In genomic region chr13:32211788-32212187, GRCh38 we compare ENCODE assay signal across 15 cellular contexts.
DNase-seq lines count a peak whose midpoint lies in the region; FAIRE-seq and TF ChIP-seq lines count a peak whose summit lies in the region.
"Had no signal": no experiment of that assay in that cellular context is flagged by ENCODE, and none has a peak within 500 bp of the region (broad histone marks: within the 10 kb centered on the region; RNA-seq: fewer than 3 reads in every experiment).

No MANE protein-coding gene starts in this region.

- TF ChIP-seq POLR2A in H54 (IDR thresholded peaks at IDR 0.05; ENCODE audit: low read depth, low read length): no peak

- no peaks in the 10 kb centered on the region for H3K27me3 ChIP-seq in effector memory CD4-positive, alpha-beta T cell (replicated peaks; ENCODE audit: control insufficient read depth, insufficient read depth, low read length, poor library complexity, severe bottlenecking)
- no peaks in the 10 kb centered on the region for H3K27me3 ChIP-seq in Karpas-422 (ENCODE audit: low read length)

- CTCF ChIA-PET in AG04449 (lab: Yijun Ruan, JAX): interaction anchor here (3.6 kb wide), 1 partner anchor 35 kb away, joined by 12 read pairs; no protein-coding TSS in a partner anchor

- POLR2A ChIA-PET in AG04449 (lab: Yijun Ruan, JAX): interaction anchor here (1.4 kb wide), 1 partner anchor 14 kb away, joined by 13 read pairs; no protein-coding TSS in a partner anchor

- peak; percentile 92 for DNase-seq in AG04449 (ENCODE audit: low read depth, low spot score)
- peak; percentile 25 for DNase-seq in HT1080 (ENCODE audit: low read depth)
- DNase-seq in epidermal melanocyte (ENCODE audit: insufficient read length, low spot score): peak; percentile 72
- DNase-seq in NCI-H510A treated with DMSO at 0.1 percent for 48 hours (lab: John Stamatoyannopoulos, UW): no peak
- DNase-seq in effector memory CD4-positive, alpha-beta T cell: no peak
- no peak for DNase-seq in H54 (ENCODE audit: insufficient read length, low spot score)
- DNase-seq in Karpas-422: no peak
- DNase-seq: activated naive CD8-positive, alpha-beta T cell treated with anti-CD3 and anti-CD28 coated beads, Interleukin-2, amount 50 U/mL, for 24 hours; GOT3; NCI-H2081 treated with DMSO at 0.1 percent for 48 hours; occipital lobe; OCI-M1; T-helper 9 cell had no signal

- no peak overlapping the region for H3K4me3 ChIP-seq in AG04449 (ENCODE audit: low read depth, low read length)
- H3K4me3 ChIP-seq in mesodermal cell (ENCODE audit: extremely low read depth, insufficient read depth, low read length, poor library complexity, severe bottlenecking): no peak overlapping the region
- H3K4me3 ChIP-seq in effector memory CD4-positive, alpha-beta T cell (ENCODE audit: insufficient read depth, low read depth, low read length, poor library complexity, severe bottlenecking): no peak overlapping the region
- H3K4me3 ChIP-seq in Karpas-422 (ENCODE audit: low read length): no peak overlapping the region

- H3K36me3 ChIP-seq in mesodermal cell (ENCODE audit: control insufficient read depth, insufficient read depth, low read length) (no peaks in the 10 kb centered on the region), Karpas-422 (ENCODE audit: insufficient read depth, low read length) (no peaks in the 10 kb centered on the region)
- peaks cover 18% of the 10 kb centered on the region for H3K36me3 ChIP-seq in effector memory CD4-positive, alpha-beta T cell (ENCODE audit: control insufficient read depth, insufficient read depth, low read length)

- no peaks in the 10 kb centered on the region for H3K79me2 ChIP-seq in Karpas-422 (ENCODE audit: low read length)

- H3K9me3 ChIP-seq in mesodermal cell (ENCODE audit: control insufficient read depth, low read length): no peaks in the 10 kb centered on the region
- H3K9me3 ChIP-seq in effector memory CD4-positive, alpha-beta T cell (ENCODE audit: control insufficient read depth, low read length): no peaks in the 10 kb centered on the region
- no peaks in the 10 kb centered on the region for H3K9me3 ChIP-seq in Karpas-422 (ENCODE audit: low read length)

- 90 to 100% methylated on average over 1 to 2 of the region's 3 CpGs for WGBS in mesodermal cell (ENCODE audit: insufficient coverage in 2 of 2), 2 experiments

- H3K27ac ChIP-seq in mesodermal cell (ENCODE audit: low read depth, low read length, severe bottlenecking) (peak overlapping the region; percentile 93), Karpas-422 (ENCODE audit: low read length) (no peak overlapping the region)
- no peak overlapping the region for H3K27ac ChIP-seq in effector memory CD4-positive, alpha-beta T cell (ENCODE audit: insufficient read depth, low read length, poor library complexity, severe bottlenecking)

- no peak overlapping the region for H3K9ac ChIP-seq in Karpas-422 (ENCODE audit: low read length)

- H4K20me1 ChIP-seq in Karpas-422 (ENCODE audit: insufficient read depth, low read depth, low read length): no peaks in the 10 kb centered on the region

- TF ChIP-seq CTCF in AG04449 (IDR thresholded peaks at IDR 0.05; ENCODE audit: insufficient read depth, low read length, missing control alignments): no peak

- H2AFZ ChIP-seq in Karpas-422 (ENCODE audit: low read length): no peak overlapping the region

- no peaks in the 10 kb centered on the region for H3K9me2 ChIP-seq in Karpas-422 (replicated peaks; ENCODE audit: insufficient read depth, low read length)

- H3K4me2 ChIP-seq in Karpas-422 (ENCODE audit: low read depth, low read length, poor library complexity, severe bottlenecking): no peak overlapping the region

- no peak for FAIRE-seq in H54 (lab: Jason Lieb, UNC)
- FAIRE-seq: islet of Langerhans had no signal

- H3K4me1 ChIP-seq in mesodermal cell (ENCODE audit: control insufficient read depth, insufficient read depth, low read length, poor library complexity, severe bottlenecking) (peaks cover 21% of the 10 kb centered on the region), Karpas-422 (ENCODE audit: low read length) (no peaks in the 10 kb centered on the region)
- no peaks in the 10 kb centered on the region for H3K4me1 ChIP-seq in effector memory CD4-positive, alpha-beta T cell (ENCODE audit: control insufficient read depth, insufficient read depth, low read length, poor library complexity, severe bottlenecking)

Comparison
In these comparisons a context has a peak if more than half of its experiments do, and no peak if none do; other contexts are left out.
1. DNase-seq: peak in AG04449 (single experiment), HT1080 (single experiment) and epidermal melanocyte (single experiment); none in NCI-H510A treated with DMSO at 0.1 percent for 48 hours (single experiment), effector memory CD4-positive, alpha-beta T cell (0 of 3), H54 (single experiment) and Karpas-422 (single experiment).